Comparison of ENCODE assay signal across 24 cellular contexts in genomic region chr13:48070942-48071341, GRCh38.
"Had no signal": no experiment of that assay in that cellular context is flagged by ENCODE, and none has a peak within 500 bp of the region (broad histone marks: within the 10 kb centered on the region; RNA-seq: fewer than 3 reads in every experiment).

No MANE protein-coding gene starts in this region.

- H3K4me3 ChIP-seq: dorsolateral prefrontal cortex, esophagus muscularis mucosa, gastrocnemius medialis, left lung, lower lobe of right lung, pancreas, smooth muscle cell, testis, tibial nerve, upper lobe of right lung, vagina had no signal

- H3K27ac Mint-ChIP-seq: immature natural killer cell, nephron, progenitor cell of endocrine pancreas had no signal

- H3K9me3 ChIP-seq: testis had no signal

- H3K4me1 ChIP-seq: esophagus muscularis mucosa, gastrocnemius medialis, left lung, lower lobe of right lung, pancreas, testis, tibial nerve, upper lobe of right lung, vagina had no signal

- FAIRE-seq: endometrium, keratinocyte, pancreas had no signal

- H3K4me3 Mint-ChIP-seq: immature natural killer cell, nephron had no signal

- DNase-seq: cortex of kidney; dorsolateral prefrontal cortex; effector CD8-positive, alpha-beta T cell; gastrocnemius medialis; immature natural killer cell; left lung; lower lobe of right lung; mesenchymal stem cell; naive B cell; occipital lobe; pancreas; right cardiac atrium; stimulated activated CD4-positive, alpha-beta T cell treated with anti-CD3 and anti-CD28 coated beads, Interleukin-2, amount 100 ng/mL, for 48 hours; stimulated activated naive CD8-positive, alpha-beta T cell treated with anti-CD3 and anti-CD28 coated beads, Interleukin-15, Interleukin-2, amounts not matched to agents 100 U/mL and 50 U/mL, for 24 hours; testis; upper lobe of right lung had no signal

- H3K27ac ChIP-seq: dorsolateral prefrontal cortex, esophagus muscularis mucosa, gastrocnemius medialis, left lung, lower lobe of right lung, pancreas, testis, tibial nerve, upper lobe of right lung, vagina had no signal

- H3K27me3 Mint-ChIP-seq: naive B cell, progenitor cell of endocrine pancreas had no signal

- H3K27me3 ChIP-seq: dorsolateral prefrontal cortex, esophagus muscularis mucosa, gastrocnemius medialis, left lung, pancreas, testis, tibial nerve, upper lobe of right lung, vagina had no signal

- H3K4me2 ChIP-seq: smooth muscle cell had no signal

- ATAC-seq: gastrocnemius medialis; left lung; lower lobe of right lung; pancreas; right cardiac atrium; stimulated activated naive CD8-positive, alpha-beta T cell treated with anti-CD3 and anti-CD28 coated beads, Interleukin-15, Interleukin-2, amounts not matched to agents 100 U/mL and 50 U/mL, for 24 hours; upper lobe of right lung had no signal

- H3K4me1 Mint-ChIP-seq: nephron had no signal
